In the genomic region with DNA sequence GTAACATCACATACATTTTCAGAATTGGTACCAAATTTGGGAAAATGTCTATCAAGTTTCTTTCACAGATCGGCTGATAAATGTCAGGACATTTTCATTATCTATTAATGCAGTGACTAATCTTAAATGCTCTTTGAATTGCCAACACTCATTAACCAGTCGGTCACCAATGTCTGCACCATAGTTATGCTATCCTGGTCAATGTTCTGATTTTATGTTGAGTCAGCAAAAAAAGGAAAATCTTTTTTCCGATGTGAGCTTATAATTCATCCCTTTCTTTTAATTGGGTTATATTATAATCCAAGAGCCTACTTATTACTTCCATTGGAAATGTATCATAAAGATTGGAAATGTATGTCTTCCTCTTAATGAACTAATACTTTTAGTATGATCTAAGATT, we compare ENCODE assay signal across 20 cellular contexts.
DNase-seq lines count a peak whose midpoint lies in the region; ATAC-seq, FAIRE-seq and TF ChIP-seq lines count a peak whose summit lies in the region.
"Had no signal": no experiment of that assay in that cellular context is flagged by ENCODE, and none has a peak within 500 bp of the region (broad histone marks: within the 10 kb centered on the region; RNA-seq: fewer than 3 reads in every experiment).

No MANE protein-coding gene starts in this region.

- no peak overlapping the region for H3K4me3 ChIP-seq in HepG2 (replicated peaks in 1 of 3; ENCODE audit: insufficient read depth in 1 of 3, low read depth in 2 of 3, low read length in 3 of 3)
- no peak overlapping the region for H3K4me3 ChIP-seq in right lobe of liver
- H3K4me3 ChIP-seq in K562, result no peak overlapping the region
- H3K4me3 ChIP-seq in small intestine (ENCODE audit: low read depth in 1 of 2, low read length in 2 of 2), result no peak overlapping the region
- no peak overlapping the region for H3K4me3 ChIP-seq in coronary artery
- H3K4me3 ChIP-seq: BLaER1 had no signal

- BruUV-seq in HepG2 (replicated peaks; lab: Mats Ljungman, UMichigan) (no TSS peak), K562 (replicated peaks; lab: Mats Ljungman, UMichigan) (no TSS peak)

- ATAC-seq in HepG2 (no peak), right lobe of liver (no peak), K562 (no peak)

- intact Hi-C loops in HepG2 (cut with micrococcal nuclease; ENCODE audit: unreplicated experiment), result no loop called here
- intact Hi-C loops in right lobe of liver (cut with DNase I), result no loop called here
- intact Hi-C loops in K562 (cut with micrococcal nuclease), result no loop called here

- no peaks in the 10 kb centered on the region for H3K79me2 ChIP-seq in HepG2 (ENCODE audit: insufficient read depth, low read length)
- H3K79me2 ChIP-seq in K562 (ENCODE audit: control insufficient read depth, insufficient read depth, low read length), result no peaks in the 10 kb centered on the region

- H3K9ac ChIP-seq in HepG2 (ENCODE audit: insufficient read depth, low read depth, low read length) (no peak overlapping the region), K562 (ENCODE audit: insufficient read depth in 1 of 2, low read depth in 2 of 2, low read length in 2 of 2) (no peak overlapping the region)
- H3K9ac ChIP-seq: BLaER1 had no signal

- FAIRE-seq in HepG2 (lab: Jason Lieb, UNC), result no peak
- no peak for FAIRE-seq in K562 (lab: Jason Lieb, UNC)
- FAIRE-seq in small intestine (lab: Jason Lieb, UNC), result no peak
- FAIRE-seq: G401.6, GM12891, GM19239 had no signal

- H3K4me2 ChIP-seq in HepG2 (ENCODE audit: low read depth, low read length) (no peak overlapping the region), K562 (ENCODE audit: insufficient read depth, low read length) (no peak overlapping the region)
- H3K4me2 ChIP-seq: BLaER1 had no signal

- TF ChIP-seq CTCF in HepG2 (CRISPR knock-in tag; IDR thresholded peaks at IDR 0.05), result no peak
- TF ChIP-seq CTCF in right lobe of liver (IDR thresholded peaks at IDR 0.05), result no peak
- TF ChIP-seq CTCF in K562 (IDR thresholded peaks at IDR 0.05 in 2 of 3, conservative IDR thresholded peaks at IDR 0.05 in 1 of 3; ENCODE audit: insufficient read depth in 2 of 3, low read depth in 1 of 3, low read length in 3 of 3), result no peak
- TF ChIP-seq CTCF in coronary artery (IDR thresholded peaks at IDR 0.05), result no peak

- no peak overlapping the region for H3K27ac ChIP-seq in HepG2 (ENCODE audit: extremely low read length, insufficient read depth, low read length)
- no peak overlapping the region for H3K27ac ChIP-seq in right lobe of liver
- no peak overlapping the region for H3K27ac ChIP-seq in K562 (ENCODE audit: extremely low read depth, low read depth, low read length)
- no peak overlapping the region for H3K27ac ChIP-seq in small intestine (ENCODE audit: low read depth in 1 of 2, low read length in 1 of 2)
- H3K27ac ChIP-seq in coronary artery, result no peak overlapping the region
- H3K27ac ChIP-seq: 22Rv1, BLaER1 had no signal

- H3K36me3 ChIP-seq in HepG2 (replicated peaks in 1 of 2; ENCODE audit: control insufficient read depth in 1 of 2, insufficient read depth in 2 of 2, low read length in 2 of 2) (no peaks in the 10 kb centered on the region), right lobe of liver (no peaks in the 10 kb centered on the region), K562 (ENCODE audit: control insufficient read depth, insufficient read depth, low read length) (no peaks in the 10 kb centered on the region), small intestine (ENCODE audit: control insufficient read depth in 2 of 2, insufficient read depth in 2 of 2, low read length in 2 of 2) (no peaks in the 10 kb centered on the region)
- H3K36me3 ChIP-seq: BE2C, BLaER1 had no signal

- no peaks in the 10 kb centered on the region for H3K4me1 ChIP-seq in HepG2 (ENCODE audit: insufficient read depth, low read length)
- H3K4me1 ChIP-seq in right lobe of liver, result no peaks in the 10 kb centered on the region
- no peaks in the 10 kb centered on the region; a peak in 1 of 5 replicates for H3K4me1 ChIP-seq in K562 (replicated peaks in 1 of 2; ENCODE audit: control insufficient read depth in 2 of 2, insufficient read depth in 2 of 2, low read length in 2 of 2)
- peaks cover 0 to 4% of the 10 kb centered on the region in 2 donors for H3K4me1 ChIP-seq in small intestine (ENCODE audit: control insufficient read depth in 2 of 2, insufficient read depth in 1 of 2, low read depth in 1 of 2, low read length in 1 of 2)
- H3K4me1 ChIP-seq: BE2C had no signal

- H4K20me1 ChIP-seq in HepG2 (ENCODE audit: insufficient read depth, low read length) (no peaks in the 10 kb centered on the region), K562 (replicated peaks; ENCODE audit: control insufficient read depth, insufficient read depth, low read length) (no peaks in the 10 kb centered on the region; the same call in 1 of the 2 replicates)
- H4K20me1 ChIP-seq: BLaER1 had no signal

- no peaks in the 10 kb centered on the region for H3K9me3 ChIP-seq in HepG2 (ENCODE audit: low read length)
- no peaks in the 10 kb centered on the region for H3K9me3 ChIP-seq in right lobe of liver
- H3K9me3 ChIP-seq in K562 (replicated peaks; ENCODE audit: control insufficient read depth, insufficient read depth, low read depth, low read length), result no peaks in the 10 kb centered on the region
- H3K9me3 ChIP-seq in small intestine (ENCODE audit: control insufficient read depth, low read depth), result no peaks in the 10 kb centered on the region
- H3K9me3 ChIP-seq: BE2C, BLaER1 had no signal

- in situ Hi-C loops in HepG2 (cut with HindIII; ENCODE audit: extremely low pct_ligation_motif_present, low pct_unique_long_range_greater_than_20kb) (no loop called here), K562 (cut with MboI) (no loop called here)

- CTCF ChIA-PET in HepG2 (lab: Yijun Ruan, JAX; ENCODE audit: low intra/inter-chr PET ratio, low total read pairs), result no interaction called here
- CTCF ChIA-PET in K562 (lab: Yijun Ruan, JAX; ENCODE audit: low intra/inter-chr PET ratio), result no interaction called here

- no peak for TF ChIP-seq RAD21 in HepG2 (CRISPR knock-in tag; IDR thresholded peaks at IDR 0.05)
- TF ChIP-seq RAD21 in K562 (CRISPR knock-in tag; conservative IDR thresholded peaks at IDR 0.05 in 1 of 2, IDR thresholded peaks at IDR 0.05 in 1 of 2), result no peak

- H3K27me3 ChIP-seq in HepG2 (ENCODE audit: control insufficient read depth in 1 of 2, insufficient read depth in 2 of 2, low read length in 2 of 2), result peaks cover 0 to 4% of the 10 kb centered on the region in 2 experiments; a peak in 1 of 5 replicates
- H3K27me3 ChIP-seq in right lobe of liver, result no peaks in the 10 kb centered on the region
- peaks cover 0 to 8% of the 10 kb centered on the region in 2 experiments; a peak in 1 of 5 replicates for H3K27me3 ChIP-seq in K562 (ENCODE audit: control insufficient read depth in 2 of 2, insufficient read depth in 2 of 2, low read length in 2 of 2)
- no peaks in the 10 kb centered on the region for H3K27me3 ChIP-seq in small intestine (ENCODE audit: control insufficient read depth in 2 of 2, insufficient read depth in 2 of 2, low read length in 2 of 2)
- H3K27me3 ChIP-seq: BLaER1 had no signal

- no peak overlapping the region for H2AFZ ChIP-seq in HepG2 (ENCODE audit: low read length)
- no peak overlapping the region for H2AFZ ChIP-seq in K562 (ENCODE audit: low read depth, low read length)

- POLR2A ChIA-PET in HepG2 (lab: Yijun Ruan, JAX) (no interaction called here), K562 (lab: Yijun Ruan, JAX) (no interaction called here)

- WGBS in HepG2 (ENCODE audit: low lambda C conversion rate), result 60% methylated on average over 3 of the region's 3 CpGs
- 96% methylated on average over 3 of the region's 3 CpGs for WGBS in right lobe of liver (ENCODE audit: insufficient coverage, low coverage, low lambda C conversion rate, missing lambda C conversion rate)
- 3% methylated on average over 3 of the region's 3 CpGs for WGBS in K562 (ENCODE audit: insufficient coverage, low coverage, missing lambda C conversion rate)
- WGBS in small intestine, 3 donors, result 23 to 75% (median 49%) methylated on average over 3 of the region's 3 CpGs

- TF ChIP-seq POLR2A in HepG2 (IDR thresholded peaks at IDR 0.05; ENCODE audit: insufficient read depth in 1 of 2, low read depth in 2 of 2, low read length in 2 of 2), result no peak
- TF ChIP-seq POLR2A in right lobe of liver (IDR thresholded peaks at IDR 0.05), result no peak
- TF ChIP-seq POLR2A in K562 (conservative IDR thresholded peaks at IDR 0.05), result no peak

- TF ChIP-seq EP300 in HepG2 (IDR thresholded peaks at IDR 0.05; ENCODE audit: low read depth in 2 of 2, low read length in 2 of 2), result no peak
- TF ChIP-seq EP300 in HepG2 (CRISPR knock-in tag; IDR thresholded peaks at IDR 0.05; ENCODE audit: borderline replicate concordance), result no peak
- no peak for TF ChIP-seq EP300 in K562 (IDR thresholded peaks at IDR 0.05; ENCODE audit: low read length)

- no peaks in the 10 kb centered on the region for H3K9me1 ChIP-seq in K562 (ENCODE audit: control insufficient read depth, insufficient read depth, low read length)

- no peak for DNase-seq in HepG2 (ENCODE audit: low spot score)
- DNase-seq in right lobe of liver, result no peak
- no peak for DNase-seq in K562 (ENCODE audit: extremely low read depth in 1 of 4, low spot score in 3 of 4)
- DNase-seq in small intestine, result peak; percentile 72
- no peak for DNase-seq in NK-92 treated with Interleukin-12 subunit alpha and Interleukin-12 subunit beta, amount 100 ng/mL, for 24 hours (lab: John Stamatoyannopoulos, UW)
- no peak for DNase-seq in coronary artery (ENCODE audit: low spot score)
- DNase-seq: ACHN; BE2C; C1 segment of cervical spinal cord; CD4-positive, alpha-beta memory T cell; CD4-positive, CD25-positive, alpha-beta regulatory T cell; CD8-positive, alpha-beta memory T cell; COR-L47; DMS79 treated with DMSO at 0.1 percent for 48 hours; GF-D8 had no signal

TF ChIP-seq in HepG2, 621 proteins besides CTCF, POLR2A, EP300 and RAD21 (continues in another document):
- TF ChIP-seq MAFF (IDR thresholded peaks at IDR 0.05; ENCODE audit: low read depth, low read length) (peak; percentile 100), MAFK (conservative IDR thresholded peaks at IDR 0.05 in 1 of 2, IDR thresholded peaks at IDR 0.05 in 1 of 2; ENCODE audit: low read length in 2 of 2) (peak; percentile 99 to 100), ZNF460 (CRISPR knock-in tag; IDR thresholded peaks at IDR 0.05; ENCODE audit: borderline replicate concordance) (no peak), ZNF343 (CRISPR knock-in tag; IDR thresholded peaks at IDR 0.05) (no peak), KAT2B (IDR thresholded peaks at IDR 0.05; ENCODE audit: borderline replicate concordance, low read depth, low read length) (no peak)

TF ChIP-seq in K562, 482 proteins besides CTCF, POLR2A, EP300 and RAD21 (continues in another document):
- peak; percentile 99 for TF ChIP-seq MAFK (IDR thresholded peaks at IDR 0.05; ENCODE audit: low read length)
- TF ChIP-seq GATAD2B (IDR thresholded peaks at IDR 0.05; ENCODE audit: borderline replicate concordance), result no peak
- TF ChIP-seq C11orf30 (IDR thresholded peaks at IDR 0.05; ENCODE audit: low read depth), result peak; percentile 89
- no peak for TF ChIP-seq HMG20B (CRISPR knock-in tag; IDR thresholded peaks at IDR 0.05)
- peak; percentile 99 for TF ChIP-seq MAFF (IDR thresholded peaks at IDR 0.05; ENCODE audit: low read length)
- TF ChIP-seq ZNF316 (IDR thresholded peaks at IDR 0.05), result peak; percentile 95
- no peak for TF ChIP-seq LEF1 (IDR thresholded peaks at IDR 0.05)
- no peak for TF ChIP-seq ADNP (tag; IDR thresholded peaks at IDR 0.05)
- no peak for TF ChIP-seq ZNF77 (CRISPR knock-in tag; IDR thresholded peaks at IDR 0.05)
- no peak for TF ChIP-seq ZNF354B (CRISPR knock-in tag; IDR thresholded peaks at IDR 0.05)

Comparison
In these comparisons a context has a peak if more than half of its experiments do, and no peak if none do; other contexts are left out.
1. Of the 241 proteins assayed by ChIP-seq in both HepG2 and K562: peak only in HepG2: none; only in K562: MAFG; in both: MAFF and MAFK; in neither: 238.